Comparison of ENCODE assay signal across 1 cellular context in the genomic region with DNA sequence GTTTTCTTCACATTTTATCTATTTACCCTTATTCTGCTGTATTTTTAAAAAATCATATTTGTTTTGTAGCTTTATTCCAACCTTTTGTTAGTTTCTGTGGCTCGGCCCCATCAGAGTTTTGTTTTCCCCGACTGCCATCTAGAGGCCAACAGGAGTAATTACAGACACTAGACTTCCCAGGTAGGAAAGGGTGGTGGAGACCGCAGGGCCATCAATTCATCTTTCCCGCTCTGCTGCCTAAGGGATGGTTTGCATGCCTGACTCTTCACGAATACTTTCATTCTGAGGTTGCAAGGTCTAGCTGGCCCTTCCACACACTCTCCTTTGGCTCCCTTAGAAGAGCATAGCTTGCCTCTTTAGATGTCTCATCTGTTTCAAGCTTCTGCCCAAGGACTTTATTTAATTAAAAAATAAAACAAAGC.
TF ChIP-seq lines count a peak whose summit lies in the region.

No MANE protein-coding gene starts in this region.

TF ChIP-seq in K562, 482 proteins besides CTCF, POLR2A, EP300 and RAD21 (continued from another document):
- TF ChIP-seq, protein P1, sequence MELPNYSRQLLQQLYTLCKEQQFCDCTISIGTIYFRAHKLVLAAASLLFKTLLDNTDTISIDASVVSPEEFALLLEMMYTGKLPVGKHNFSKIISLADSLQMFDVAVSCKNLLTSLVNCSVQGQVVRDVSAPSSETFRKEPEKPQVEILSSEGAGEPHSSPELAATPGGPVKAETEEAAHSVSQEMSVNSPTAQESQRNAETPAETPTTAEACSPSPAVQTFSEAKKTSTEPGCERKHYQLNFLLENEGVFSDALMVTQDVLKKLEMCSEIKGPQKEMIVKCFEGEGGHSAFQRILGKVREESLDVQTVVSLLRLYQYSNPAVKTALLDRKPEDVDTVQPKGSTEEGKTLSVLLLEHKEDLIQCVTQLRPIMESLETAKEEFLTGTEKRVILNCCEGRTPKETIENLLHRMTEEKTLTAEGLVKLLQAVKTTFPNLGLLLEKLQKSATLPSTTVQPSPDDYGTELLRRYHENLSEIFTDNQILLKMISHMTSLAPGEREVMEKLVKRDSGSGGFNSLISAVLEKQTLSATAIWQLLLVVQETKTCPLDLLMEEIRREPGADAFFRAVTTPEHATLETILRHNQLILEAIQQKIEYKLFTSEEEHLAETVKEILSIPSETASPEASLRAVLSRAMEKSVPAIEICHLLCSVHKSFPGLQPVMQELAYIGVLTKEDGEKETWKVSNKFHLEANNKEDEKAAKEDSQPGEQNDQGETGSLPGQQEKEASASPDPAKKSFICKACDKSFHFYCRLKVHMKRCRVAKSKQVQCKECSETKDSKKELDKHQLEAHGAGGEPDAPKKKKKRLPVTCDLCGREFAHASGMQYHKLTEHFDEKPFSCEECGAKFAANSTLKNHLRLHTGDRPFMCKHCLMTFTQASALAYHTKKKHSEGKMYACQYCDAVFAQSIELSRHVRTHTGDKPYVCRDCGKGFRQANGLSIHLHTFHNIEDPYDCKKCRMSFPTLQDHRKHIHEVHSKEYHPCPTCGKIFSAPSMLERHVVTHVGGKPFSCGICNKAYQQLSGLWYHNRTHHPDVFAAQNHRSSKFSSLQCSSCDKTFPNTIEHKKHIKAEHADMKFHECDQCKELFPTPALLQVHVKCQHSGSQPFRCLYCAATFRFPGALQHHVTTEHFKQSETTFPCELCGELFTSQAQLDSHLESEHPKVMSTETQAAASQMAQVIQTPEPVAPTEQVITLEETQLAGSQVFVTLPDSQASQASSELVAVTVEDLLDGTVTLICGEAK (IDR thresholded peaks at IDR 0.05): 0 out of 2 replicates have a peak, but pooled peaks have one; percentile 33
- TF ChIP-seq, protein P1 (CRISPR knock-in tag; IDR thresholded peaks at IDR 0.05): no peak
- TF ChIP-seq SMC3 (conservative IDR thresholded peaks at IDR 0.05; ENCODE audit: insufficient read depth, low read depth, low read length) (peak; percentile 80), GABPA (tag; conservative IDR thresholded peaks at IDR 0.05; ENCODE audit: low read depth) (no peak), PTBP1 (IDR thresholded peaks at IDR 0.05; ENCODE audit: low read depth, low read length) (no peak), ARID2 (IDR thresholded peaks at IDR 0.05) (peak; percentile 73; the same call in 1 of the 2 replicates), ZNF354B (CRISPR knock-in tag; IDR thresholded peaks at IDR 0.05) (no peak), CC2D1A (IDR thresholded peaks at IDR 0.05) (0 out of 2 replicates have a peak, but pooled peaks have one; percentile 41), KDM4B (IDR thresholded peaks at IDR 0.05; ENCODE audit: borderline replicate concordance in 2 of 2, low read depth in 1 of 2) (no peak)
- TF ChIP-seq, protein P2, sequence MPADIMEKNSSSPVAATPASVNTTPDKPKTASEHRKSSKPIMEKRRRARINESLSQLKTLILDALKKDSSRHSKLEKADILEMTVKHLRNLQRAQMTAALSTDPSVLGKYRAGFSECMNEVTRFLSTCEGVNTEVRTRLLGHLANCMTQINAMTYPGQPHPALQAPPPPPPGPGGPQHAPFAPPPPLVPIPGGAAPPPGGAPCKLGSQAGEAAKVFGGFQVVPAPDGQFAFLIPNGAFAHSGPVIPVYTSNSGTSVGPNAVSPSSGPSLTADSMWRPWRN (IDR thresholded peaks at IDR 0.05; ENCODE audit: low read depth): no peak
